In genomic region chr18:79378416-79379250, GRCh38 we compare ENCODE assay signal across 8 cellular contexts. TPM values are rescaled to one million over a fixed set of nuclear protein-coding genes. Genes with fewer than 3 reads are reported as not detected.
DNase-seq lines count a peak whose midpoint lies in the region; ATAC-seq and TF ChIP-seq lines count a peak whose summit lies in the region.

No MANE protein-coding gene starts in this region.

- H3K4me1 Mint-ChIP-seq in CD14-positive monocyte: peaks cover 8% of the 10 kb centered on the region
- peaks cover 11% of the 10 kb centered on the region for H3K4me1 Mint-ChIP-seq in WTC11
- peaks cover 7 to 8% of the 10 kb centered on the region in 2 donors for H3K4me1 Mint-ChIP-seq in immature natural killer cell

- DNase-seq in CD14-positive monocyte (ENCODE audit: low spot score) (peak; percentile 78), GM20000 (ENCODE audit: low spot score) (peak; percentile 89), WTC11 (ENCODE audit: low spot score) (peak; percentile 92), T47D (ENCODE audit: low read depth in 1 of 2, low spot score in 1 of 2) (peak; percentile 71 to 74), immature natural killer cell (peak; percentile 70 to 73 (median 71)), NCI-H2081 treated with DMSO at 0.1 percent for 48 hours (lab: John Stamatoyannopoulos, UW) (no peak)
- peak; percentile 71 to 88 (median 71) for DNase-seq in stimulated activated CD4-positive, alpha-beta T cell treated with anti-CD3 and anti-CD28 coated beads, Interleukin-12 subunit alpha, Interleukin-12 subunit beta, amount 100 ng/mL, for 48 hours (ENCODE audit: low read depth in 2 of 3, low spot score in 1 of 3)

- peaks cover 0 to 2% (median 0%) of the 10 kb centered on the region in 7 donors for H3K9me3 Mint-ChIP-seq in CD14-positive monocyte
- H3K9me3 Mint-ChIP-seq in WTC11: no peaks in the 10 kb centered on the region
- H3K9me3 Mint-ChIP-seq in immature natural killer cell: no peaks in the 10 kb centered on the region

- in situ Hi-C loops in T47D (cut with HindIII; ENCODE audit: low pct_unique_long_range_greater_than_20kb, low sequenced_read_pairs): no loop called here

- no peaks in the 10 kb centered on the region for H3K9me3 ChIP-seq in HUES48 (ENCODE audit: control insufficient read depth, insufficient read depth, low read length)

- peak; percentile 95 for TF ChIP-seq CTCF in CD14-positive monocyte (IDR thresholded peaks at IDR 0.05)
- TF ChIP-seq CTCF in GM20000 (IDR thresholded peaks at IDR 0.05; ENCODE audit: extremely low read depth, missing control alignments): peak; percentile 89
- TF ChIP-seq CTCF in WTC11 (IDR thresholded peaks at IDR 0.05): peak; percentile 89

- ATAC-seq in WTC11: peak; percentile 84

- intact Hi-C loops in CD14-positive monocyte (cut with micrococcal nuclease): loop anchor here (1.0 to 2.0 kb wide), 3 partner anchors 150 to 266 kb away; no protein-coding TSS in a partner anchor

- H3K36me3 ChIP-seq in HUES48 (ENCODE audit: control insufficient read depth, insufficient read depth, low read length): peaks cover 8% of the 10 kb centered on the region; the same call in 1 of the 2 replicates

- no peak overlapping the region for H3K27ac ChIP-seq in HUES48 (ENCODE audit: low read depth, low read length)

- peak overlapping the region in 1 of 7 donors; percentile 74 for H3K27ac Mint-ChIP-seq in CD14-positive monocyte
- peak overlapping the region; percentile 97 for H3K27ac Mint-ChIP-seq in WTC11
- H3K27ac Mint-ChIP-seq in immature natural killer cell: peak overlapping the region in 2 of 6 donors; percentile 5 to 69

- CTCF ChIA-PET in WTC11 (lab: Charles Lee): interaction anchor here (0.6 to 1.8 kb wide), 25 partner anchors 12 to 405 kb away, joined by 3 to 10 read pairs (median 4); no protein-coding TSS in a partner anchor

- H3K36me3 Mint-ChIP-seq in CD14-positive monocyte (peaks cover 35 to 55% of the 10 kb centered on the region in 2 donors), WTC11 (peaks cover 4% of the 10 kb centered on the region; the same call in 1 of the 2 replicates), immature natural killer cell (peaks cover 0 to 35% (median 23%) of the 10 kb centered on the region in 3 donors)

- H3K4me3 ChIP-seq in HUES48 (ENCODE audit: low read depth, low read length): peak overlapping the region; percentile 45; the same call in 1 of the 2 replicates

- no peaks in the 10 kb centered on the region for H3K27me3 ChIP-seq in HUES48 (ENCODE audit: control insufficient read depth, insufficient read depth, low read length)

- H3K27me3 Mint-ChIP-seq in CD14-positive monocyte (ENCODE audit: low read depth in 3 of 3) (peaks cover 0 to 2% (median 0%) of the 10 kb centered on the region in 3 donors), WTC11 (ENCODE audit: low read depth) (0 out of 2 replicates have a peak, but pooled peaks cover 4% of the 10 kb centered on the region), immature natural killer cell (ENCODE audit: low read depth in 3 of 3) (peaks cover 0 to 2% (median 2%) of the 10 kb centered on the region in 3 donors)

- H3K4me3 Mint-ChIP-seq in CD14-positive monocyte (no peak overlapping the region), WTC11 (peak overlapping the region; percentile 67), immature natural killer cell (no peak overlapping the region)

- H3K4me1 ChIP-seq in HUES48 (ENCODE audit: control insufficient read depth, insufficient read depth, low read length): peaks cover 9% of the 10 kb centered on the region; the same call in 1 of the 2 replicates

- H3K9ac ChIP-seq in HUES48 (ENCODE audit: low read depth, low read length): peak overlapping the region; percentile 47

- POLR2A ChIA-PET in WTC11 (lab: Charles Lee): interaction anchor here (0.6 to 0.8 kb wide), 2 partner anchors 10 to 260 kb away, joined by 3 to 4 read pairs; no protein-coding TSS in a partner anchor

TF ChIP-seq in WTC11, 78 proteins besides CTCF, POLR2A, EP300 and RAD21 (continues in another document):
- no peak for TF ChIP-seq ATF6 (CRISPR knock-in tag; IDR thresholded peaks at IDR 0.05)
- TF ChIP-seq TEAD1 (CRISPR knock-in tag; IDR thresholded peaks at IDR 0.05): peak; percentile 60; the same call in 1 of the 2 replicates
- TF ChIP-seq HMGXB4 (CRISPR knock-in tag; IDR thresholded peaks at IDR 0.05): peak; percentile 64; the same call in 1 of the 2 replicates
- no peak for TF ChIP-seq MLX (CRISPR knock-in tag; IDR thresholded peaks at IDR 0.05)
- TF ChIP-seq CREM (CRISPR knock-in tag; IDR thresholded peaks at IDR 0.05): peak; percentile 53; the same call in 1 of the 2 replicates
- TF ChIP-seq ZNF232 (CRISPR knock-in tag; IDR thresholded peaks at IDR 0.05): peak; percentile 26; the same call in 1 of the 2 replicates
- peak; percentile 84; the same call in 1 of the 2 replicates for TF ChIP-seq PRDM15 (CRISPR knock-in tag; IDR thresholded peaks at IDR 0.05)

RNA-seq across cellular contexts. Expression of gene NFATC1, which starts 17.1 kb away (rescaled TPM):
- 1 to 10 TPM; 7.8 to 8.3 TPM for polyA plus RNA-seq in CD14-positive monocyte
- total RNA-seq in WTC11 (2021): 17.6 to 20.2 TPM (median 17.6 TPM) in 3 replicates
- 10 to 100 TPM in 1 of 3 donors, 1 to 10 TPM in 2; 3.1 to 17.6 (median 8.9) TPM for polyA plus RNA-seq in immature natural killer cell
